In genomic region chrX:10071451-10072163, GRCh38 we compare ENCODE assay signal across 12 cellular contexts.
A peak's percentile ranks its signal among the peaks of the same experiment; 100 is the strongest.
DNase-seq lines count a peak whose midpoint lies in the region; ATAC-seq and TF ChIP-seq lines count a peak whose summit lies in the region.
"Had no signal": no experiment of that assay in that cellular context is flagged by ENCODE, and none has a peak within 500 bp of the region (broad histone marks: within the 10 kb centered on the region; RNA-seq: fewer than 3 reads in every experiment).

No MANE protein-coding gene starts in this region.

- TF ChIP-seq POLR2A in GM18505 (IDR thresholded peaks at IDR 0.05; ENCODE audit: borderline replicate concordance, extremely low read depth, insufficient read depth, insufficient read length): no peak

- DNase-seq in D341Med (ENCODE audit: low spot score): peak; percentile 34
- peak; percentile 86 for DNase-seq in NCI-H1092 treated with DMSO at 0.1 percent for 48 hours (lab: John Stamatoyannopoulos, UW)
- peak; percentile 45 for DNase-seq in NCI-H774 (lab: John Stamatoyannopoulos, UW)
- DNase-seq in fibroblast of peridontal ligament (ENCODE audit: extremely low read depth): peak; percentile 61
- no peak for DNase-seq in KG1 (lab: John Stamatoyannopoulos, UW)
- no peak for DNase-seq in stimulated activated CD4-positive, alpha-beta T cell treated with anti-CD3 and anti-CD28 coated beads, Interleukin-1b, Interleukin-23, amount 100 ng/mL, for 48 hours
- DNase-seq: left ventricle myocardium superior; naive B cell; NCI-H526 treated with DMSO at 0.1 percent for 48 hours; stimulated activated CD4-positive, alpha-beta T cell treated with anti-CD3 and anti-CD28 coated beads, Interleukin-2, amount 100 ng/mL, for 24 hours had no signal

- no peak for ATAC-seq in GM18505 (IDR thresholded peaks at IDR 0.05; ENCODE audit: unreplicated experiment)
- ATAC-seq in HG03175 (IDR thresholded peaks at IDR 0.05; ENCODE audit: unreplicated experiment): no peak
- ATAC-seq: left ventricle myocardium superior had no signal

Comparison
In these comparisons a context has a peak if more than half of its experiments do, and no peak if none do; other contexts are left out.
1. DNase-seq: peak in D341Med (single experiment), NCI-H1092 treated with DMSO at 0.1 percent for 48 hours (single experiment), NCI-H774 (single experiment) and fibroblast of peridontal ligament (single experiment); none in KG1 (single experiment) and stimulated activated CD4-positive, alpha-beta T cell treated with anti-CD3 and anti-CD28 coated beads, Interleukin-1b, Interleukin-23, amount 100 ng/mL, for 48 hours (single experiment).